Comparison of ENCODE assay signal across 1 cellular context in genomic region chr6:157032923-157033322, GRCh38.
TF ChIP-seq lines count a peak whose summit lies in the region.

No MANE protein-coding gene starts in this region.

TF ChIP-seq in GM23338, 12 proteins besides CTCF, POLR2A, EP300 and RAD21 (continued from another document):
- TF ChIP-seq ZNF462 (CRISPR knock-in tag; IDR thresholded peaks at IDR 0.05) (no peak), POLR2AphosphoS5 (IDR thresholded peaks at IDR 0.05; ENCODE audit: low read depth) (no peak), CREB1 (CRISPR knock-in tag; IDR thresholded peaks at IDR 0.05; ENCODE audit: low read depth) (no peak), ZNF114 (CRISPR knock-in tag; IDR thresholded peaks at IDR 0.05) (no peak), EZH2 (IDR thresholded peaks at IDR 0.05; ENCODE audit: low read depth, unreplicated experiment) (no peak), REST (IDR thresholded peaks at IDR 0.05; ENCODE audit: unreplicated experiment) (no peak), STAT1 (IDR thresholded peaks at IDR 0.05; ENCODE audit: unreplicated experiment) (no peak), JUNB (IDR thresholded peaks at IDR 0.05; ENCODE audit: unreplicated experiment) (no peak), ZNF331 (CRISPR knock-in tag; IDR thresholded peaks at IDR 0.05; ENCODE audit: low read depth) (no peak), NANOG (IDR thresholded peaks at IDR 0.05; ENCODE audit: borderline replicate concordance) (no peak), ETS1 (IDR thresholded peaks at IDR 0.05) (no peak)
